Comparison of ENCODE assay signal across 12 cellular contexts in genomic region chr7:92635538-92635937, GRCh38. TPM values are rescaled to one million over a fixed set of nuclear protein-coding genes. Genes with fewer than 3 reads are reported as not detected.
DNase-seq lines count a peak whose midpoint lies in the region; ATAC-seq, FAIRE-seq and TF ChIP-seq lines count a peak whose summit lies in the region.
"Had no signal": no experiment of that assay in that cellular context is flagged by ENCODE, and none has a peak within 500 bp of the region (broad histone marks: within the 10 kb centered on the region; RNA-seq: fewer than 3 reads in every experiment).

No MANE protein-coding gene starts in this region.

- ATAC-seq in activated naive CD8-positive, alpha-beta T cell treated with anti-CD3 and anti-CD28 coated beads, Interleukin-2, amount 10 ng/mL, durations not matched to agents 7 days and 5 days (ENCODE audit: low read depth), result no peak
- no peak for ATAC-seq in HG02973 (IDR thresholded peaks at IDR 0.05; ENCODE audit: unreplicated experiment)
- ATAC-seq in GM19467 (IDR thresholded peaks at IDR 0.05; ENCODE audit: unreplicated experiment), result no peak

- no peak for FAIRE-seq in urothelium cell line (lab: Jason Lieb, UNC)

- H3K4me3 Mint-ChIP-seq in activated naive CD8-positive, alpha-beta T cell treated with anti-CD3 and anti-CD28 coated beads, Interleukin-2, amount 10 ng/mL, durations not matched to agents 7 days and 5 days, result no peak overlapping the region
- H3K4me3 Mint-ChIP-seq: neural crest cell had no signal

- H3K9ac ChIP-seq in muscle layer of colon (ENCODE audit: low read length), result no peak overlapping the region

- H3K4me3 ChIP-seq in muscle layer of colon (ENCODE audit: low read depth in 1 of 2, low read length in 2 of 2), result no peak overlapping the region
- H3K4me3 ChIP-seq in BE2C (ENCODE audit: low read depth, low read length), result no peak overlapping the region

- peaks cover 67% of the 10 kb centered on the region for H3K4me1 Mint-ChIP-seq in activated naive CD8-positive, alpha-beta T cell treated with anti-CD3 and anti-CD28 coated beads, Interleukin-2, amount 10 ng/mL, durations not matched to agents 7 days and 5 days

- peak; percentile 63 for DNase-seq in CD1c-positive myeloid dendritic cell (ENCODE audit: extremely low spot score)
- DNase-seq in KBM-7, result peak; percentile 17
- DNase-seq in activated naive CD8-positive, alpha-beta T cell treated with anti-CD3 and anti-CD28 coated beads, Interleukin-2, amount 10 ng/mL, durations not matched to agents 7 days and 5 days, result no peak
- no peak for DNase-seq in BE2C
- no peak for DNase-seq in urothelium cell line (ENCODE audit: low spot score)
- DNase-seq: activated gamma-delta T cell, GDM1, NCI-H1417 had no signal

- H3K36me3 Mint-ChIP-seq in activated naive CD8-positive, alpha-beta T cell treated with anti-CD3 and anti-CD28 coated beads, Interleukin-2, amount 10 ng/mL, durations not matched to agents 7 days and 5 days, result peaks cover 28% of the 10 kb centered on the region

- H3K27me3 ChIP-seq in muscle layer of colon (ENCODE audit: control insufficient read depth in 1 of 2, insufficient read depth in 2 of 2, low read length in 2 of 2), result no peaks in the 10 kb centered on the region
- no peaks in the 10 kb centered on the region for H3K27me3 ChIP-seq in BE2C

- TF ChIP-seq CTCF in BE2C (IDR thresholded peaks at IDR 0.05; ENCODE audit: low read depth, low read length), result no peak

- H3K36me3 ChIP-seq in muscle layer of colon (ENCODE audit: insufficient read depth, low read length) (no peaks in the 10 kb centered on the region), BE2C (no peaks in the 10 kb centered on the region)

- peaks cover 20% of the 10 kb centered on the region for H3K4me1 ChIP-seq in muscle layer of colon (ENCODE audit: insufficient read depth, low read length)
- H3K4me1 ChIP-seq in BE2C, result peaks cover 38% of the 10 kb centered on the region

- H3K27ac ChIP-seq in muscle layer of colon (ENCODE audit: low read depth, low read length), result peak overlapping the region; percentile 60

- no peaks in the 10 kb centered on the region for H3K27me3 Mint-ChIP-seq in activated naive CD8-positive, alpha-beta T cell treated with anti-CD3 and anti-CD28 coated beads, Interleukin-2, amount 10 ng/mL, durations not matched to agents 7 days and 5 days

- in situ Hi-C loops in KBM-7 (cut with MboI; ENCODE audit: low pct_unique_long_range_greater_than_20kb, low sequenced_read_pairs), result no loop called here

- H3K27ac Mint-ChIP-seq in activated naive CD8-positive, alpha-beta T cell treated with anti-CD3 and anti-CD28 coated beads, Interleukin-2, amount 10 ng/mL, durations not matched to agents 7 days and 5 days, result peak overlapping the region; percentile 68

- no peaks in the 10 kb centered on the region for H3K9me3 ChIP-seq in muscle layer of colon (ENCODE audit: low read length)
- no peaks in the 10 kb centered on the region for H3K9me3 ChIP-seq in BE2C

- POLR2A ChIA-PET in activated naive CD8-positive, alpha-beta T cell treated with anti-CD3 and anti-CD28 coated beads, Interleukin-2, amount 10 ng/mL, durations not matched to agents 7 days and 5 days (lab: Charles Lee), result interaction anchor here (0.6 to 1.2 kb wide), 2 partner anchors 12 to 197 kb away, joined by 3 read pairs; no protein-coding TSS in a partner anchor

- H3K9me3 Mint-ChIP-seq in activated naive CD8-positive, alpha-beta T cell treated with anti-CD3 and anti-CD28 coated beads, Interleukin-2, amount 10 ng/mL, durations not matched to agents 7 days and 5 days, result no peaks in the 10 kb centered on the region
- H3K9me3 Mint-ChIP-seq: neural crest cell had no signal

RNA-seq across cellular contexts. Expression of gene FAM133B, which starts 45.3 kb away (rescaled TPM):
- total RNA-seq in activated naive CD8-positive, alpha-beta T cell treated with anti-CD3 and anti-CD28 coated beads, Interleukin-2, amount 10 ng/mL, durations not matched to agents 7 days and 5 days, result 10 to 100 TPM; 32.3 to 33.3 TPM
- 30.4 TPM for polyA plus RNA-seq in BE2C (2012; ENCODE audit: insufficient read depth, insufficient read length, low read depth)

Comparison
In these comparisons a context has a peak if more than half of its experiments do, and no peak if none do; other contexts are left out.
1. DNase-seq: peak in CD1c-positive myeloid dendritic cell (single experiment) and KBM-7 (single experiment); none in activated naive CD8-positive, alpha-beta T cell treated with anti-CD3 and anti-CD28 coated beads, Interleukin-2, amount 10 ng/mL, durations not matched to agents 7 days and 5 days (single experiment), BE2C (single experiment) and urothelium cell line (single experiment).